In the genomic region with DNA sequence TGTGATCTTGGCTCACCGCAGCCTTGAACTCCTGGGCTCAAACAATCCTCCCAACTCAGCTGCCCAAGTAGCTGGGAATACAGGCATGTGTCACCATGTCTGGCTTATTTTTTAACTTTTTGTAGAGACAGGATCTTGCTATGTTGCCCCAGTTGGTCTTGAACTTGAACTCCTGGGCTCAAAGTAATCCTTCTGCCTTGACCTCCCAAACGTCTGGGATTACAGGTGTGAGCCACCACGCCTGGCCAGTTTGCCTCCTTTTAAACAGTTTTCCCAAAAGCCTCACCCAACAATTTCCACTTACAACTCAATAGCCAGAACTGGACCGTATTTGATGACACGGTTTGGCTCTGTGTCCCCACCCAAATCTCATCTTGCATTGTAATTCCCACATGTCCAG, we compare ENCODE assay signal across 26 cellular contexts.
"Had no signal": no experiment of that assay in that cellular context is flagged by ENCODE, and none has a peak within 500 bp of the region (broad histone marks: within the 10 kb centered on the region; RNA-seq: fewer than 3 reads in every experiment).

No MANE protein-coding gene starts in this region.

- H3K27ac Mint-ChIP-seq: activated CD4-positive, alpha-beta T cell treated with anti-CD3 and anti-CD28 coated beads, Interleukin-2, amount 10 ng/mL, durations not matched to agents 24 days and 14 days; activated CD8-positive, alpha-beta T cell treated with anti-CD3 and anti-CD28 coated beads for 36 hours; activated naive CD4-positive, alpha-beta T cell treated with anti-CD3 and anti-CD28 coated beads, Interleukin-2, amount 50 U/mL, for 24 hours; activated naive CD8-positive, alpha-beta T cell treated with anti-CD3 and anti-CD28 coated beads, Interleukin-2, amount 10 ng/mL, durations not matched to agents 7 days and 5 days; activated T-cell treated with anti-CD3 and anti-CD28 coated beads, Interleukin-2, amount 50 U/mL, for 72 hours; activated T-helper 17 cell treated with anti-CD3 and anti-CD28 coated beads, Interleukin-2, amount 50 U/mL, for 72 hours had no signal

- H3K27me3 ChIP-seq: ascending aorta had no signal

- H3K9ac ChIP-seq: KMS-11 had no signal

- H3K4me3 Mint-ChIP-seq: activated CD4-positive, alpha-beta T cell treated with anti-CD3 and anti-CD28 coated beads, Interleukin-2, amount 10 ng/mL, durations not matched to agents 24 days and 14 days; activated CD8-positive, alpha-beta T cell treated with anti-CD3 and anti-CD28 coated beads for 36 hours; activated naive CD4-positive, alpha-beta T cell treated with anti-CD3 and anti-CD28 coated beads, Interleukin-2, amount 50 U/mL, for 24 hours; activated naive CD8-positive, alpha-beta T cell treated with anti-CD3 and anti-CD28 coated beads, Interleukin-2, amount 10 ng/mL, durations not matched to agents 7 days and 5 days; activated T-cell treated with anti-CD3 and anti-CD28 coated beads, Interleukin-2, amount 50 U/mL, for 72 hours; activated T-helper 17 cell treated with anti-CD3 and anti-CD28 coated beads, Interleukin-2, amount 50 U/mL, for 72 hours had no signal

- H3K4me2 ChIP-seq: KMS-11 had no signal

- H3K27ac ChIP-seq: ascending aorta, KMS-11, WERI-Rb-1 had no signal

- H3K27me3 Mint-ChIP-seq: activated CD8-positive, alpha-beta T cell treated with anti-CD3 and anti-CD28 coated beads for 36 hours; activated naive CD4-positive, alpha-beta T cell treated with anti-CD3 and anti-CD28 coated beads, Interleukin-2, amount 50 U/mL, for 24 hours; activated naive CD8-positive, alpha-beta T cell treated with anti-CD3 and anti-CD28 coated beads, Interleukin-2, amount 10 ng/mL, durations not matched to agents 7 days and 5 days; activated T-helper 17 cell treated with anti-CD3 and anti-CD28 coated beads, Interleukin-2, amount 50 U/mL, for 72 hours had no signal

- ATAC-seq: activated CD8-positive, alpha-beta T cell treated with anti-CD3 and anti-CD28 coated beads for 36 hours; activated T-cell treated with anti-CD3 and anti-CD28 coated beads, Interleukin-2, amount 50 U/mL, for 72 hours; activated T-helper 17 cell treated with anti-CD3 and anti-CD28 coated beads, Interleukin-2, amount 50 U/mL, for 72 hours had no signal

- H3K36me3 ChIP-seq: ascending aorta had no signal

- H3K9me3 Mint-ChIP-seq: activated CD8-positive, alpha-beta T cell treated with anti-CD3 and anti-CD28 coated beads for 36 hours; activated T-cell treated with anti-CD3 and anti-CD28 coated beads, Interleukin-2, amount 50 U/mL, for 72 hours; activated T-helper 17 cell treated with anti-CD3 and anti-CD28 coated beads, Interleukin-2, amount 50 U/mL, for 72 hours had no signal

- DNase-seq: activated CD4-positive, alpha-beta T cell treated with anti-CD3 and anti-CD28 coated beads, Interleukin-2, amount 10 ng/mL, durations not matched to agents 24 days and 14 days; activated CD4-positive, alpha-beta T cell treated with anti-CD3 and anti-CD28 coated beads, Interleukin-2, amount 50 U/mL, for 4 hours; activated CD8-positive, alpha-beta T cell treated with anti-CD3 and anti-CD28 coated beads for 36 hours; activated effector memory CD4-positive, alpha-beta T cell treated with anti-CD3 and anti-CD28 coated beads, Interleukin-2, amount 50 U/mL, for 16 hours; activated naive CD4-positive, alpha-beta T cell treated with Interleukin-2 at 50 U/mL for 16 hours; activated naive CD8-positive, alpha-beta T cell treated with anti-CD3 and anti-CD28 coated beads, Interleukin-2, amount 10 ng/mL, durations not matched to agents 7 days and 5 days; activated T-cell treated with anti-CD3 and anti-CD28 coated beads, Interleukin-2, amount 50 U/mL, for 1 hour; activated T-cell treated with anti-CD3 and anti-CD28 coated beads, Interleukin-2, amount 50 U/mL, for 72 hours; amygdala; NCI-H1105; NCI-H1417 treated with DMSO at 0.1 percent for 48 hours; NCI-H187 treated with DMSO at 0.1 percent for 48 hours; NCI-H2081 treated with DMSO at 0.1 percent for 48 hours; NCI-H226; NCI-H524 treated with DMSO at 0.1 percent for 48 hours; NK-92 treated with Interleukin-12 subunit alpha and Interleukin-12 subunit beta, amount 100 ng/mL, for 24 hours; Right ventricle myocardium superior; SW 1271; T-helper 1 cell; T-helper 2 cell; T-helper 9 cell; WERI-Rb-1 had no signal

- H3K4me1 ChIP-seq: ascending aorta had no signal

- H3K4me3 ChIP-seq: ascending aorta had no signal

- H3K9me3 ChIP-seq: ascending aorta had no signal
